In the genomic region with DNA sequence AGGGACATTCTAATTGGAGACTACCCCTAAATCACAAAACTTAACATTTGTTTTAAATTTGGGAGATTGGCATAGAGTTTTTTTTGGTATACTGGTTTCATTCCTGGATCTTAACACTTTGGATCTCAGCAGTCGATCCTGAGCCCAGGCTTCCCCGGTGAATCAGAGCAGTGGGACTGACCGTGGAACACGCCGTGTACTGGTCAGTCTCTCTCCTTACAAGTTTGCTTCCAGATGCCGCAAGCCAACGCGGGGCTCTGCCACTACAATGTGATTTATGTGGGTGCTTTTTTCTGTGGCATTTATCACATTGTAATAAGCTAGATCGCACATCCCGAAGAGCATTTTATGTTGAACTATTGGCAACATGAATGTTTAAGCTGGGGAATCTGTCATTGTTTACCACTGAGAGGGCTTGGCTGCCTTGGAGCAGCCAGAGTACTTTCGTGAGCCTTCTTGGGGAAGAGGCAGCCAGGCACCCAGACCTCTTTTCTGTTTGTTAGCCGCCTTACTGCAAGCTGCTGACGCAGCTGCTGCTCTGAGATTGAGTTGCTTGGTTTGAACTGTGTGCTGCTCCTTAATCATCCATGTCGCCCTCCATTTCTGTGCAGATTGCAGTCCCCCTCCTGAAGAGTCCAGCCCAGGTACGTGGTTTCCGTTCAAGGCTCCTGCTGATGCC, we compare ENCODE assay signal across 14 cellular contexts. TPM values are rescaled to one million over a fixed set of nuclear protein-coding genes. Genes with fewer than 3 reads are reported as not detected.
A peak's percentile ranks its signal among the peaks of the same experiment; 100 is the strongest.
DNase-seq lines count a peak whose midpoint lies in the region; ATAC-seq, FAIRE-seq and TF ChIP-seq lines count a peak whose summit lies in the region.
"Had no signal": no experiment of that assay in that cellular context is flagged by ENCODE, and none has a peak within 500 bp of the region (broad histone marks: within the 10 kb centered on the region; RNA-seq: fewer than 3 reads in every experiment).

No MANE protein-coding gene starts in this region.

- H3K4me3 ChIP-seq in mucosa of stomach (ENCODE audit: low read length) (no peak overlapping the region), transverse colon (no peak overlapping the region)
- H3K4me3 ChIP-seq: GM23248 had no signal

- WGBS in transverse colon (ENCODE audit: low coverage in 1 of 2), 2 donors: 70 to 76% methylated on average over 8 to 16 of the region's 16 CpGs

- intact Hi-C loops in transverse colon (cut with DNase I; ENCODE audit: low total_unique reads): no loop called here

- no peak overlapping the region for H3K4me3 Mint-ChIP-seq in activated naive CD8-positive, alpha-beta T cell
- H3K4me3 Mint-ChIP-seq in activated naive CD8-positive, alpha-beta T cell treated with anti-CD3 and anti-CD28 coated beads, Interleukin-2, amount 50 U/mL, for 24 hours: no peak overlapping the region

- no peaks in the 10 kb centered on the region for H3K36me3 Mint-ChIP-seq in activated naive CD8-positive, alpha-beta T cell
- H3K36me3 Mint-ChIP-seq in activated naive CD8-positive, alpha-beta T cell treated with anti-CD3 and anti-CD28 coated beads, Interleukin-2, amount 50 U/mL, for 24 hours (ENCODE audit: low read depth): peaks cover 13% of the 10 kb centered on the region

- H3K9me3 Mint-ChIP-seq in activated naive CD8-positive, alpha-beta T cell (ENCODE audit: low read depth): no peaks in the 10 kb centered on the region
- H3K9me3 Mint-ChIP-seq in activated naive CD8-positive, alpha-beta T cell treated with anti-CD3 and anti-CD28 coated beads, Interleukin-2, amount 50 U/mL, for 24 hours: no peaks in the 10 kb centered on the region

- in situ Hi-C loops in transverse colon (cut with MboI; ENCODE audit: low pct_ligation_motif_present in 1 of 4, low pct_unique_long_range_greater_than_20kb in 1 of 4, low sequenced_read_pairs in 3 of 4): loop anchor here in 1 of 4 donors (25.0 kb wide), 1 partner anchor 147 kb away; no protein-coding TSS in a partner anchor

- TF ChIP-seq POLR2A in transverse colon (IDR thresholded peaks at IDR 0.05): no peak

- TF ChIP-seq EP300 in transverse colon (IDR thresholded peaks at IDR 0.05; ENCODE audit: low read depth): no peak

- H3K4me1 Mint-ChIP-seq in activated naive CD8-positive, alpha-beta T cell (ENCODE audit: low read depth): peaks cover 29% of the 10 kb centered on the region
- peaks cover 33% of the 10 kb centered on the region for H3K4me1 Mint-ChIP-seq in activated naive CD8-positive, alpha-beta T cell treated with anti-CD3 and anti-CD28 coated beads, Interleukin-2, amount 50 U/mL, for 24 hours

- peak overlapping the region; percentile 68 for H3K27ac Mint-ChIP-seq in activated naive CD8-positive, alpha-beta T cell
- H3K27ac Mint-ChIP-seq in activated naive CD8-positive, alpha-beta T cell treated with anti-CD3 and anti-CD28 coated beads, Interleukin-2, amount 50 U/mL, for 24 hours: no peak overlapping the region

- peaks cover 10% of the 10 kb centered on the region for H3K36me3 ChIP-seq in mucosa of stomach (ENCODE audit: control insufficient read depth, insufficient read depth, low read length)
- H3K36me3 ChIP-seq in transverse colon: peaks cover 0 to under 1% (median 0%) of the 10 kb centered on the region in 4 donors

- H3K4me1 ChIP-seq in mucosa of stomach (ENCODE audit: control insufficient read depth, insufficient read depth, low read length) (peaks cover 6% of the 10 kb centered on the region), transverse colon (peaks cover 0 to 32% (median 13%) of the 10 kb centered on the region in 4 donors)

- FAIRE-seq in HTR-8/SVneo (lab: Jason Lieb, UNC): no peak

- no peak for ATAC-seq in activated naive CD8-positive, alpha-beta T cell treated with anti-CD3 and anti-CD28 coated beads, Interleukin-2, amount 50 U/mL, for 24 hours

- H3K27ac ChIP-seq in transverse colon: peak overlapping the region; percentile 49 to 72 (median 65)
- H3K27ac ChIP-seq: VCaP had no signal

- peak overlapping the region; percentile 11 for H3K9ac ChIP-seq in mucosa of stomach (ENCODE audit: low read length)

- TF ChIP-seq CTCF in transverse colon (IDR thresholded peaks at IDR 0.05): no peak

- no peak for DNase-seq in activated naive CD8-positive, alpha-beta T cell treated with anti-CD3 and anti-CD28 coated beads, Interleukin-2, amount 50 U/mL, for 24 hours
- peak; percentile 61 for DNase-seq in amniotic epithelial cell (ENCODE audit: low read depth)
- DNase-seq in transverse colon: no peak
- no peak for DNase-seq in HTR-8/SVneo (ENCODE audit: insufficient read length, low spot score)
- no peak for DNase-seq in UCSD-AML1 (lab: John Stamatoyannopoulos, UW; ENCODE audit: unreplicated experiment)
- no peak for DNase-seq in NCI-H748 (lab: John Stamatoyannopoulos, UW; ENCODE audit: unreplicated experiment)
- DNase-seq: effector CD4-positive, alpha-beta T cell; NCI-H1092; NCI-H446; OCI-M1 had no signal

- no peaks in the 10 kb centered on the region for H3K27me3 Mint-ChIP-seq in activated naive CD8-positive, alpha-beta T cell
- no peaks in the 10 kb centered on the region for H3K27me3 Mint-ChIP-seq in activated naive CD8-positive, alpha-beta T cell treated with anti-CD3 and anti-CD28 coated beads, Interleukin-2, amount 50 U/mL, for 24 hours

- no peaks in the 10 kb centered on the region for H3K9me3 ChIP-seq in mucosa of stomach (ENCODE audit: control insufficient read depth, low read length)
- no peaks in the 10 kb centered on the region for H3K9me3 ChIP-seq in transverse colon

- no peaks in the 10 kb centered on the region for H3K27me3 ChIP-seq in mucosa of stomach (ENCODE audit: control insufficient read depth, insufficient read depth, low read length)
- no peaks in the 10 kb centered on the region for H3K27me3 ChIP-seq in transverse colon

RNA-seq across cellular contexts. Expression of gene COA5, which starts 49.3 kb away (rescaled TPM):
- 10 to 100 TPM in 3 of 4 donors, 1 to 10 TPM in 1; 4.5 to 36.2 (median 23.2) TPM for total RNA-seq in transverse colon

RNA-seq across cellular contexts. Expression of gene UNC50, which starts 49.4 kb away (rescaled TPM):
- 10 to 100 TPM; 23.9 to 46.8 (median 36.3) TPM for total RNA-seq in transverse colon
